In the genomic region with DNA sequence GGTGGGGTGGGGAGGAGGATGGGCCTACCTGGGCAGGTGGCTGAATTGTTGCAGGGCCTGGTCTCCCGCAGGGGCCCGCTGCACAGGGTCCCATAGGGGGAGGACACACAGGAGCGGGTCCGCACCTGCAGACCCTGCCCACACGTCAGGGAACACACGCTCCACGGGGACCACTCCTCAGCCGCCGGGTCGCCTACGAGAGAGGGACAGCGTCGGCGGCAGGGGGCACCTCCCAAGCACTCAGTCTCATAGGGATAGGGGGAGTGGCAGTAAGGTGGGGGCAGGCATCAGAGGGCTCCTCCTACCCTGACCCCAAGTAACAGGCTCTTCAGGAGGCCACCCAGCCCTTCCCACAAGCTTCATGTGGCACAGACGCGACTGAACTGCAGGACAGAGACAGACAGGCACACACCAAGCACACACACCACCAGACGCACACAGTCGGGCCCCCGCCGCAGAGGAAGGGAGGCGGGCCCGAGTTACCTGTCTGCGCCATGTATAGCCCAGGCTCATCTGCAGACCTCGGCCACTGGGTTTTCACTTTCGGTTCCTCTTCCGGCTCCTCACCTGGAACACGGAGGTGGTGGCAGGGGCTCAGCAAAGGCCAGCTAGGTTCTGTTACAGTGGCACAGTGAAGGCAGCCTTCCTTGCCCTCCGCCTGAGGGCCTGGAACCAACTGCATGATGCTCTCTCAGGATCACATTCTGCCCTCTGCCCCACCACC, we compare ENCODE assay signal across 15 cellular contexts. TPM values are rescaled to one million over a fixed set of nuclear protein-coding genes. Genes with fewer than 3 reads are reported as not detected.
DNase-seq lines count a peak whose midpoint lies in the region; ATAC-seq and TF ChIP-seq lines count a peak whose summit lies in the region.
"Had no signal": no experiment of that assay in that cellular context is flagged by ENCODE, and none has a peak within 500 bp of the region (broad histone marks: within the 10 kb centered on the region; RNA-seq: fewer than 3 reads in every experiment).

No MANE protein-coding gene starts in this region.

- intact Hi-C loops in CD4-positive, alpha-beta T cell (cut with DNase I, micrococcal nuclease) = no loop called here

- H3K27me3 ChIP-seq in CD4-positive, alpha-beta T cell (ENCODE audit: control insufficient read depth, insufficient read depth, low read length) = no peaks in the 10 kb centered on the region

- no peak overlapping the region for H3K27ac ChIP-seq in CD4-positive, alpha-beta T cell (ENCODE audit: low read depth, low read length)
- H3K27ac ChIP-seq: C4-2B, left lung, WERI-Rb-1 had no signal

- in situ Hi-C loops in GM13977 (cut with MboI; ENCODE audit: low pct_unique_long_range_greater_than_20kb, low sequenced_read_pairs, unreplicated experiment) = no loop called here

- TF ChIP-seq CTCF in GM13977 (IDR thresholded peaks at IDR 0.05; ENCODE audit: extremely low read depth, insufficient read depth, missing control alignments) = no peak
- no peak for TF ChIP-seq CTCF in CD4-positive, alpha-beta T cell (IDR thresholded peaks at IDR 0.05)

- no peaks in the 10 kb centered on the region for H3K27me3 Mint-ChIP-seq in memory B cell
- H3K27me3 Mint-ChIP-seq in CD4-positive, alpha-beta T cell = no peaks in the 10 kb centered on the region

- CTCF ChIA-PET in CD4-positive, alpha-beta T cell (lab: Charles Lee) = interaction anchor here (1.0 to 2.0 kb wide), 3 partner anchors 16 to 74 kb away, joined by 3 to 7 read pairs (median 4); no protein-coding TSS in a partner anchor

- DNase-seq in GM13977 (ENCODE audit: low spot score) = peak; percentile 74
- peak; percentile 54 to 73 for DNase-seq in memory B cell (ENCODE audit: low spot score in 2 of 2)
- no peak for DNase-seq in CD4-positive, alpha-beta T cell
- DNase-seq in NCI-H510A (lab: John Stamatoyannopoulos, UW) = no peak
- no peak for DNase-seq in NK-92 treated with Interleukin-12 subunit alpha and Interleukin-12 subunit beta, amount 100 ng/mL, for 24 hours (lab: John Stamatoyannopoulos, UW)
- DNase-seq: aorta; effector memory CD4-positive, alpha-beta T cell; SIG-M5; WERI-Rb-1 had no signal

- peaks cover 52% of the 10 kb centered on the region for H3K4me1 Mint-ChIP-seq in memory B cell
- H3K4me1 Mint-ChIP-seq in CD4-positive, alpha-beta T cell (ENCODE audit: low read depth) = peaks cover 6% of the 10 kb centered on the region

- H3K9me3 ChIP-seq in CD4-positive, alpha-beta T cell (ENCODE audit: control insufficient read depth, low read length) = no peaks in the 10 kb centered on the region
- H3K9me3 ChIP-seq: left lung had no signal

- peak overlapping the region; percentile 74 for H3K4me3 Mint-ChIP-seq in memory B cell
- no peak overlapping the region for H3K4me3 Mint-ChIP-seq in CD4-positive, alpha-beta T cell
- H3K4me3 Mint-ChIP-seq: neural crest cell had no signal

- POLR2A ChIA-PET in CD4-positive, alpha-beta T cell (lab: Charles Lee) = interaction anchor here (1.7 kb wide), 1 partner anchor 45 kb away, joined by 4 read pairs; no protein-coding TSS in a partner anchor

- no peaks in the 10 kb centered on the region for H3K36me3 Mint-ChIP-seq in memory B cell
- H3K36me3 Mint-ChIP-seq in CD4-positive, alpha-beta T cell (ENCODE audit: low read depth) = no peaks in the 10 kb centered on the region

- no peaks in the 10 kb centered on the region for H3K9me3 Mint-ChIP-seq in memory B cell
- no peaks in the 10 kb centered on the region for H3K9me3 Mint-ChIP-seq in CD4-positive, alpha-beta T cell
- H3K9me3 Mint-ChIP-seq: neural crest cell had no signal

- peak overlapping the region; percentile 78 for H3K27ac Mint-ChIP-seq in memory B cell
- no peak overlapping the region for H3K27ac Mint-ChIP-seq in CD4-positive, alpha-beta T cell

- ATAC-seq in GM21423 (IDR thresholded peaks at IDR 0.05; ENCODE audit: unreplicated experiment) = peak; percentile 50
- peak; percentile 63 for ATAC-seq in HG03521 (IDR thresholded peaks at IDR 0.05; ENCODE audit: unreplicated experiment)
- peak; percentile 96 for ATAC-seq in memory B cell (ENCODE audit: low read depth)
- ATAC-seq in CD4-positive, alpha-beta T cell (ENCODE audit: poor library complexity) = no peak
- no peak for ATAC-seq in HG02610 (IDR thresholded peaks at IDR 0.05; ENCODE audit: unreplicated experiment)
- ATAC-seq: left lung had no signal

RNA-seq across cellular contexts. Expression of a gene that starts 19.8 kb away (rescaled TPM):
- total RNA-seq in CD4-positive, alpha-beta T cell = under 1 TPM; 0.39 to 0.71 TPM

RNA-seq across cellular contexts. Expression of a gene that starts 40.5 kb away (rescaled TPM):
- total RNA-seq in CD4-positive, alpha-beta T cell = not detected

Comparison
In these comparisons a context has a peak if more than half of its experiments do, and no peak if none do; other contexts are left out.
1. DNase-seq: peak in GM13977 (single experiment) and memory B cell (2 of 2); none in CD4-positive, alpha-beta T cell (0 of 10), NCI-H510A (single experiment) and NK-92 treated with Interleukin-12 subunit alpha and Interleukin-12 subunit beta, amount 100 ng/mL, for 24 hours (single experiment).
2. ATAC-seq: peak in GM21423 (single experiment), HG03521 (single experiment) and memory B cell (single experiment); none in CD4-positive, alpha-beta T cell (single experiment) and HG02610 (single experiment).